ENCODE assay signal across 1 cellular context in the genomic region with DNA sequence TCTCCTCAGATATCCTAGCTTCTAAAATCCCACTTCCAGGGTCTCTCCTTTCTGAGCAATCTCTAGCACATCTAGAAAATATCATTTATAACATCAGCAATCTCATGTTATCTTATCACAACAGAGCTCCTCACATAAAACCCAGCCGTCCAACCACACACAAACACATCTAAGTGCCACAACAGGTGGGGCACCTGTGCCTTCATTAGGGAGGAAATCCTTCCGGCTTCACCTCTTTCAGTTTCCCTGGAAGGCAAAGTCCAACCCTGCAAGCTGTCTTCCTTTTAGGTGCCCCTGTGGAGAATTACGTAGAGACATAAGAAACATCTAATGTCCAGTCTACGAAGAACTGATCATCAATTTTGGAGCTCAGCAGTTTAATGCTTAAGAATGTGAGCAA.
TF ChIP-seq lines count a peak whose summit lies in the region.

No MANE protein-coding gene starts in this region.

TF ChIP-seq in GM23338, 12 proteins besides CTCF, POLR2A, EP300 and RAD21 (continued from another document):
- TF ChIP-seq, protein P1, sequence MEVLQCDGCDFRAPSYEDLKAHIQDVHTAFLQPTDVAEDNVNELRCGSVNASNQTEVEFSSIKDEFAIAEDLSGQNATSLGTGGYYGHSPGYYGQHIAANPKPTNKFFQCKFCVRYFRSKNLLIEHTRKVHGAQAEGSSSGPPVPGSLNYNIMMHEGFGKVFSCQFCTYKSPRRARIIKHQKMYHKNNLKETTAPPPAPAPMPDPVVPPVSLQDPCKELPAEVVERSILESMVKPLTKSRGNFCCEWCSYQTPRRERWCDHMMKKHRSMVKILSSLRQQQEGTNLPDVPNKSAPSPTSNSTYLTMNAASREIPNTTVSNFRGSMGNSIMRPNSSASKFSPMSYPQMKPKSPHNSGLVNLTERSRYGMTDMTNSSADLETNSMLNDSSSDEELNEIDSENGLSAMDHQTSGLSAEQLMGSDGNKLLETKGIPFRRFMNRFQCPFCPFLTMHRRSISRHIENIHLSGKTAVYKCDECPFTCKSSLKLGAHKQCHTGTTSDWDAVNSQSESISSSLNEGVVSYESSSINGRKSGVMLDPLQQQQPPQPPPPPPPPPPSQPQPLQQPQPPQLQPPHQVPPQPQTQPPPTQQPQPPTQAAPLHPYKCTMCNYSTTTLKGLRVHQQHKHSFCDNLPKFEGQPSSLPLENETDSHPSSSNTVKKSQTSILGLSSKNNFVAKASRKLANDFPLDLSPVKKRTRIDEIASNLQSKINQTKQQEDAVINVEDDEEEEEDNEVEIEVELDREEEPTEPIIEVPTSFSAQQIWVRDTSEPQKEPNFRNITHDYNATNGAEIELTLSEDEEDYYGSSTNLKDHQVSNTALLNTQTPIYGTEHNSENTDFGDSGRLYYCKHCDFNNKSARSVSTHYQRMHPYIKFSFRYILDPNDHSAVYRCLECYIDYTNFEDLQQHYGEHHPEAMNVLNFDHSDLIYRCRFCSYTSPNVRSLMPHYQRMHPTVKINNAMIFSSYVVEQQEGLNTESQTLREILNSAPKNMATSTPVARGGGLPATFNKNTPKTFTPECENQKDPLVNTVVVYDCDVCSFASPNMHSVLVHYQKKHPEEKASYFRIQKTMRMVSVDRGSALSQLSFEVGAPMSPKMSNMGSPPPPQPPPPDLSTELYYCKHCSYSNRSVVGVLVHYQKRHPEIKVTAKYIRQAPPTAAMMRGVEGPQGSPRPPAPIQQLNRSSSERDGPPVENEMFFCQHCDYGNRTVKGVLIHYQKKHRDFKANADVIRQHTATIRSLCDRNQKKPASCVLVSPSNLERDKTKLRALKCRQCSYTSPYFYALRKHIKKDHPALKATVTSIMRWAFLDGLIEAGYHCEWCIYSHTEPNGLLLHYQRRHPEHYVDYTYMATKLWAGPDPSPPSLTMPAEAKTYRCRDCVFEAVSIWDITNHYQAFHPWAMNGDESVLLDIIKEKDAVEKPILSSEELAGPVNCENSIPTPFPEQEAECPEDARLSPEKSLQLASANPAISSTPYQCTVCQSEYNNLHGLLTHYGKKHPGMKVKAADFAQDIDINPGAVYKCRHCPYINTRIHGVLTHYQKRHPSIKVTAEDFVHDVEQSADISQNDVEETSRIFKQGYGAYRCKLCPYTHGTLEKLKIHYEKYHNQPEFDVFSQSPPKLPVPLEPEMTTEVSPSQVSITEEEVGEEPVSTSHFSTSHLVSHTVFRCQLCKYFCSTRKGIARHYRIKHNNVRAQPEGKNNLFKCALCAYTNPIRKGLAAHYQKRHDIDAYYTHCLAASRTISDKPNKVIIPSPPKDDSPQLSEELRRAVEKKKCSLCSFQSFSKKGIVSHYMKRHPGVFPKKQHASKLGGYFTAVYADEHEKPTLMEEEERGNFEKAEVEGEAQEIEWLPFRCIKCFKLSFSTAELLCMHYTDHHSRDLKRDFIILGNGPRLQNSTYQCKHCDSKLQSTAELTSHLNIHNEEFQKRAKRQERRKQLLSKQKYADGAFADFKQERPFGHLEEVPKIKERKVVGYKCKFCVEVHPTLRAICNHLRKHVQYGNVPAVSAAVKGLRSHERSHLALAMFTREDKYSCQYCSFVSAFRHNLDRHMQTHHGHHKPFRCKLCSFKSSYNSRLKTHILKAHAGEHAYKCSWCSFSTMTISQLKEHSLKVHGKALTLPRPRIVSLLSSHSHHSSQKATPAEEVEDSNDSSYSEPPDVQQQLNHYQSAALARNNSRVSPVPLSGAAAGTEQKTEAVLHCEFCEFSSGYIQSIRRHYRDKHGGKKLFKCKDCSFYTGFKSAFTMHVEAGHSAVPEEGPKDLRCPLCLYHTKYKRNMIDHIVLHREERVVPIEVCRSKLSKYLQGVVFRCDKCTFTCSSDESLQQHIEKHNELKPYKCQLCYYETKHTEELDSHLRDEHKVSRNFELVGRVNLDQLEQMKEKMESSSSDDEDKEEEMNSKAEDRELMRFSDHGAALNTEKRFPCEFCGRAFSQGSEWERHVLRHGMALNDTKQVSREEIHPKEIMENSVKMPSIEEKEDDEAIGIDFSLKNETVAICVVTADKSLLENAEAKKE (CRISPR knock-in tag; IDR thresholded peaks at IDR 0.05): no peak
- TF ChIP-seq STAT1 (IDR thresholded peaks at IDR 0.05; ENCODE audit: unreplicated experiment): no peak
- TF ChIP-seq, protein P2, sequence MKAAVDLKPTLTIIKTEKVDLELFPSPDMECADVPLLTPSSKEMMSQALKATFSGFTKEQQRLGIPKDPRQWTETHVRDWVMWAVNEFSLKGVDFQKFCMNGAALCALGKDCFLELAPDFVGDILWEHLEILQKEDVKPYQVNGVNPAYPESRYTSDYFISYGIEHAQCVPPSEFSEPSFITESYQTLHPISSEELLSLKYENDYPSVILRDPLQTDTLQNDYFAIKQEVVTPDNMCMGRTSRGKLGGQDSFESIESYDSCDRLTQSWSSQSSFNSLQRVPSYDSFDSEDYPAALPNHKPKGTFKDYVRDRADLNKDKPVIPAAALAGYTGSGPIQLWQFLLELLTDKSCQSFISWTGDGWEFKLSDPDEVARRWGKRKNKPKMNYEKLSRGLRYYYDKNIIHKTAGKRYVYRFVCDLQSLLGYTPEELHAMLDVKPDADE (IDR thresholded peaks at IDR 0.05): no peak
- no peak for TF ChIP-seq JUNB (IDR thresholded peaks at IDR 0.05; ENCODE audit: unreplicated experiment)
- no peak for TF ChIP-seq EZH2phosphoT487 (IDR thresholded peaks at IDR 0.05; ENCODE audit: unreplicated experiment)
- TF ChIP-seq REST (IDR thresholded peaks at IDR 0.05; ENCODE audit: unreplicated experiment): no peak
- TF ChIP-seq POLR2AphosphoS5 (IDR thresholded peaks at IDR 0.05; ENCODE audit: low read depth): no peak
- TF ChIP-seq ZNF114 (CRISPR knock-in tag; IDR thresholded peaks at IDR 0.05): no peak
- no peak for TF ChIP-seq NANOG (IDR thresholded peaks at IDR 0.05; ENCODE audit: borderline replicate concordance)
- no peak for TF ChIP-seq CREB1 (CRISPR knock-in tag; IDR thresholded peaks at IDR 0.05; ENCODE audit: low read depth)
